In the genomic region with DNA sequence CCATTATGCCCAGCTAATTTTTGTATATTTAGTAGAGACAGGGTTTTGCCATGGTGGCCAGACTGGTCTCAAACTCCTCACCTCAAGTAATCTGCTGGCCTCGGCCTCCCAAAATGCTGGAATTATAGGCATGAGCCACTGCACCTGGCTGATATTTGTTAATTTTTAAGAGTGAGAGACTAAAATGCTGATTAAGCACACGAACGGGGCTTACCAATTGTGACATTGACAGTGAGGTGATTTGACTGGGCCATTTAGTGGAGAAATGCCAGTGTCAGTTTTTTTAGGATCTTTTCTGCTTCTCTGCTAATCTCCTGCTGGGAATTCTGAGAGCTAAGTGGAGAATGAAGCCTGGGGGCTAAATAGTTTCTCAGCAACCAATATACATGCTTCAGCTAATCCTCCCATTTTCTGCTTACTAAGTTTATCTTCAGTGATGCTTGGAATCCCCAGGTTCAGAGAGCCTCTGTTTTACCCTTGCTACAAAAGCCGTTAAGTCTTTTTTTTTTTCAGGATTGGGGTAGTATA, we compare ENCODE assay signal across 15 cellular contexts. TPM values are rescaled to one million over a fixed set of nuclear protein-coding genes. Genes with fewer than 3 reads are reported as not detected.
DNase-seq lines count a peak whose midpoint lies in the region; TF ChIP-seq lines count a peak whose summit lies in the region.
"Had no signal": no experiment of that assay in that cellular context is flagged by ENCODE, and none has a peak within 500 bp of the region (broad histone marks: within the 10 kb centered on the region; RNA-seq: fewer than 3 reads in every experiment).

No MANE protein-coding gene starts in this region.

- H3K4me3 Mint-ChIP-seq in activated naive CD4-positive, alpha-beta T cell treated with anti-CD3 and anti-CD28 coated beads for 36 hours, result no peak overlapping the region
- no peak overlapping the region for H3K4me3 Mint-ChIP-seq in endodermal cell
- H3K4me3 Mint-ChIP-seq: CD8-positive, alpha-beta memory T cell; IgD-negative memory B cell had no signal

- H3K27ac ChIP-seq in SK-N-MC (peak overlapping the region; percentile 80), endodermal cell (ENCODE audit: low read depth, low read length) (no peak overlapping the region)
- H3K27ac ChIP-seq: BLaER1 had no signal

- no peak overlapping the region for H3K27ac Mint-ChIP-seq in activated naive CD4-positive, alpha-beta T cell treated with anti-CD3 and anti-CD28 coated beads for 36 hours
- H3K27ac Mint-ChIP-seq in endodermal cell, result no peak overlapping the region
- H3K27ac Mint-ChIP-seq: CD8-positive, alpha-beta memory T cell; IgD-negative memory B cell had no signal

- CTCF ChIA-PET in activated naive CD4-positive, alpha-beta T cell treated with anti-CD3 and anti-CD28 coated beads for 36 hours (lab: Charles Lee), result interaction anchor here (1.0 kb wide), 1 partner anchor 11 kb away, joined by 3 read pairs; no protein-coding TSS in a partner anchor

- TF ChIP-seq CTCF in endodermal cell (conservative IDR thresholded peaks at IDR 0.05), result no peak

- no peaks in the 10 kb centered on the region for H3K4me1 ChIP-seq in endodermal cell (ENCODE audit: control insufficient read depth, insufficient read depth, low read length)
- H3K4me1 ChIP-seq: BLaER1, Caco-2 had no signal

- H3K4me3 ChIP-seq in SK-N-MC (peak overlapping the region; percentile 41), endodermal cell (ENCODE audit: low read length) (no peak overlapping the region)
- H3K4me3 ChIP-seq: BLaER1 had no signal

- H3K36me3 Mint-ChIP-seq in activated naive CD4-positive, alpha-beta T cell treated with anti-CD3 and anti-CD28 coated beads for 36 hours (ENCODE audit: low read depth), result no peaks in the 10 kb centered on the region
- H3K36me3 Mint-ChIP-seq in endodermal cell (ENCODE audit: low read depth), result no peaks in the 10 kb centered on the region
- H3K36me3 Mint-ChIP-seq: CD8-positive, alpha-beta memory T cell; IgD-negative memory B cell had no signal

- H3K27me3 Mint-ChIP-seq in activated naive CD4-positive, alpha-beta T cell treated with anti-CD3 and anti-CD28 coated beads for 36 hours (ENCODE audit: low read depth), result peaks cover 7% of the 10 kb centered on the region
- no peaks in the 10 kb centered on the region for H3K27me3 Mint-ChIP-seq in endodermal cell (ENCODE audit: insufficient read depth)

- H3K9ac ChIP-seq in SK-N-MC (ENCODE audit: insufficient read length), result no peak overlapping the region
- H3K9ac ChIP-seq in endodermal cell (ENCODE audit: extremely low read depth, low read length, poor library complexity, severe bottlenecking), result no peak overlapping the region
- H3K9ac ChIP-seq: BLaER1 had no signal

- H3K36me3 ChIP-seq in SK-N-MC (ENCODE audit: insufficient read depth, low read length) (no peaks in the 10 kb centered on the region), endodermal cell (ENCODE audit: control insufficient read depth, insufficient read depth, low read length) (no peaks in the 10 kb centered on the region)
- H3K36me3 ChIP-seq: BLaER1 had no signal

- intact Hi-C loops in head of caudate nucleus (cut with DNase I), result no loop called here
- intact Hi-C loops in activated naive CD4-positive, alpha-beta T cell treated with anti-CD3 and anti-CD28 coated beads for 36 hours (cut with micrococcal nuclease), result no loop called here

- DNase-seq in ELF-1 (ENCODE audit: low read depth, low spot score) (peak; percentile 76), M059J (ENCODE audit: low read depth) (peak; percentile 39), SK-N-MC (ENCODE audit: low read depth, low spot score) (peak; percentile 68), head of caudate nucleus (no peak), endodermal cell (no peak)
- no peak for DNase-seq in activated naive CD4-positive, alpha-beta T cell treated with anti-CD3 and anti-CD28 coated beads for 36 hours
- DNase-seq: AML-193; Caco-2; CD8-positive, alpha-beta memory T cell; DND-41; GF-D8; H7 had no signal

- no peaks in the 10 kb centered on the region for H3K4me1 Mint-ChIP-seq in activated naive CD4-positive, alpha-beta T cell treated with anti-CD3 and anti-CD28 coated beads for 36 hours (ENCODE audit: low read depth)
- H3K4me1 Mint-ChIP-seq in endodermal cell, result no peaks in the 10 kb centered on the region
- H3K4me1 Mint-ChIP-seq: CD8-positive, alpha-beta memory T cell; IgD-negative memory B cell had no signal

- 74 to 83% methylated on average over 2 to 4 of the region's 4 CpGs for WGBS in endodermal cell (ENCODE audit: insufficient coverage in 1 of 2, insufficient read length in 1 of 2), 2 experiments

- H3K27me3 ChIP-seq in endodermal cell (ENCODE audit: control insufficient read depth, insufficient read depth, low read length, poor library complexity, severe bottlenecking), result no peaks in the 10 kb centered on the region
- H3K27me3 ChIP-seq: BLaER1 had no signal

- no peaks in the 10 kb centered on the region for H3K9me3 ChIP-seq in SK-N-MC (ENCODE audit: low read depth, low read length)
- peaks cover 42% of the 10 kb centered on the region for H3K9me3 ChIP-seq in endodermal cell (ENCODE audit: control insufficient read depth, low read length)
- H3K9me3 ChIP-seq: Caco-2 had no signal

- H3K9me3 Mint-ChIP-seq in activated naive CD4-positive, alpha-beta T cell treated with anti-CD3 and anti-CD28 coated beads for 36 hours, result peaks cover 2% of the 10 kb centered on the region
- H3K9me3 Mint-ChIP-seq in endodermal cell, result peaks cover 70% of the 10 kb centered on the region

RNA-seq across cellular contexts. Expression of gene DEFB123, which starts 9.8 kb away (rescaled TPM):
- not detected in 2 replicates for total RNA-seq in M059J (2014; rRNA removed; shearing (Covaris generic))
- not detected for total RNA-seq in activated naive CD4-positive, alpha-beta T cell treated with anti-CD3 and anti-CD28 coated beads for 36 hours
- not detected for total RNA-seq in endodermal cell
- polyA plus RNA-seq in endodermal cell (2013, experiment 1 of 2), result not detected
- polyA plus RNA-seq in endodermal cell (2013, experiment 2 of 2), result not detected
- total RNA-seq: Caco-2; CD8-positive, alpha-beta memory T cell; H7; HT-29 had no signal
- polyA plus RNA-seq: CD8-positive, alpha-beta memory T cell; IgD-negative memory B cell had no signal

RNA-seq across cellular contexts. Expression of gene DEFB121, which starts 24.6 kb away (rescaled TPM):
- not detected in 2 replicates for total RNA-seq in M059J (2014; rRNA removed; shearing (Covaris generic))
- not detected for total RNA-seq in activated naive CD4-positive, alpha-beta T cell treated with anti-CD3 and anti-CD28 coated beads for 36 hours
- not detected for total RNA-seq in endodermal cell
- not detected for polyA plus RNA-seq in endodermal cell (2013, experiment 1 of 2)
- not detected for polyA plus RNA-seq in endodermal cell (2013, experiment 2 of 2)
- total RNA-seq: Caco-2; CD8-positive, alpha-beta memory T cell; H7; HT-29 had no signal
- polyA plus RNA-seq: CD8-positive, alpha-beta memory T cell; IgD-negative memory B cell had no signal

RNA-seq across cellular contexts. Expression of gene DEFB119, which starts 40.2 kb away (rescaled TPM):
- total RNA-seq in M059J (2014; rRNA removed; shearing (Covaris generic)), result not detected in 2 replicates
- not detected for total RNA-seq in activated naive CD4-positive, alpha-beta T cell treated with anti-CD3 and anti-CD28 coated beads for 36 hours
- not detected for total RNA-seq in endodermal cell
- not detected for polyA plus RNA-seq in endodermal cell (2013, experiment 1 of 2)
- polyA plus RNA-seq in endodermal cell (2013, experiment 2 of 2), result not detected
- total RNA-seq: Caco-2; CD8-positive, alpha-beta memory T cell; H7; HT-29 had no signal
- polyA plus RNA-seq: CD8-positive, alpha-beta memory T cell; IgD-negative memory B cell had no signal

RNA-seq across cellular contexts. Expression of gene DEFB124, which starts 44.3 kb away (rescaled TPM):
- not detected in 2 replicates for total RNA-seq in M059J (2014; rRNA removed; shearing (Covaris generic))
- not detected for total RNA-seq in activated naive CD4-positive, alpha-beta T cell treated with anti-CD3 and anti-CD28 coated beads for 36 hours
- total RNA-seq in endodermal cell, result not detected
- not detected for polyA plus RNA-seq in endodermal cell (2013, experiment 1 of 2)
- not detected for polyA plus RNA-seq in endodermal cell (2013, experiment 2 of 2)
- total RNA-seq: Caco-2; CD8-positive, alpha-beta memory T cell; H7; HT-29 had no signal
- polyA plus RNA-seq: CD8-positive, alpha-beta memory T cell; IgD-negative memory B cell had no signal

RNA-seq across cellular contexts. Expression of gene REM1, which starts 44.5 kb away (rescaled TPM):
- not detected in 2 replicates for total RNA-seq in M059J (2014; rRNA removed; shearing (Covaris generic))
- not detected for total RNA-seq in activated naive CD4-positive, alpha-beta T cell treated with anti-CD3 and anti-CD28 coated beads for 36 hours
- total RNA-seq in endodermal cell, result not detected
- polyA plus RNA-seq in endodermal cell (2013, experiment 1 of 2), result not detected
- polyA plus RNA-seq in endodermal cell (2013, experiment 2 of 2), result not detected
- total RNA-seq: Caco-2; CD8-positive, alpha-beta memory T cell; H7; HT-29 had no signal
- polyA plus RNA-seq: CD8-positive, alpha-beta memory T cell; IgD-negative memory B cell had no signal

Comparison
In these comparisons a context has a peak if more than half of its experiments do, and no peak if none do; other contexts are left out.
1. DNase-seq: peak in ELF-1 (single experiment), M059J (single experiment) and SK-N-MC (single experiment); none in head of caudate nucleus (0 of 42), activated naive CD4-positive, alpha-beta T cell treated with anti-CD3 and anti-CD28 coated beads for 36 hours (single experiment) and endodermal cell (single experiment).